Comparison of ENCODE assay signal across 25 cellular contexts in genomic region chr22:26436903-26437515, GRCh38. TPM values are rescaled to one million over a fixed set of nuclear protein-coding genes. Genes with fewer than 3 reads are reported as not detected.
DNase-seq lines count a peak whose midpoint lies in the region; ATAC-seq, FAIRE-seq and TF ChIP-seq lines count a peak whose summit lies in the region.
"Had no signal": no experiment of that assay in that cellular context is flagged by ENCODE, and none has a peak within 500 bp of the region (broad histone marks: within the 10 kb centered on the region; RNA-seq: fewer than 3 reads in every experiment).

No MANE protein-coding gene starts in this region.

- no peak for DNase-seq in activated naive CD8-positive, alpha-beta T cell treated with anti-CD3 and anti-CD28 coated beads, Interleukin-2, amount 10 ng/mL, durations not matched to agents 7 days and 5 days
- DNase-seq in activated naive CD8-positive, alpha-beta T cell treated with anti-CD3 and anti-CD28 coated beads, Interleukin-2, amount 50 U/mL, for 24 hours: no peak
- DNase-seq in bronchial epithelial cell (ENCODE audit: low read depth) (peak; percentile 28), left lung (no peak), ureter (ENCODE audit: low spot score) (peak; percentile 68), GM23338 (ENCODE audit: low spot score) (no peak), EL (no peak)
- DNase-seq: activated CD4-positive, alpha-beta memory T cell treated with anti-CD3 and anti-CD28 coated beads, Interleukin-2, amount 10 ng/mL, durations not matched to agents 7 days and 5 days; activated T-cell treated with anti-CD3 and anti-CD28 coated beads, Interleukin-2, amount 50 U/mL, for 4 hours; CD4-positive, alpha-beta T cell; DMS79; gastrocnemius medialis; mesenchymal stem cell; MM.1S; NCI-H1694; NCI-H226; nephron progenitor cell; stimulated activated CD4-positive, alpha-beta T cell treated with anti-CD3 and anti-CD28 coated beads, Interleukin-4, amount 100 ng/mL, for 4 hours; SW 1271 had no signal

- peaks cover 10% of the 10 kb centered on the region for H3K36me3 Mint-ChIP-seq in activated naive CD8-positive, alpha-beta T cell treated with anti-CD3 and anti-CD28 coated beads, Interleukin-2, amount 10 ng/mL, durations not matched to agents 7 days and 5 days
- H3K36me3 Mint-ChIP-seq in activated naive CD8-positive, alpha-beta T cell treated with anti-CD3 and anti-CD28 coated beads, Interleukin-2, amount 50 U/mL, for 24 hours (ENCODE audit: low read depth): peaks cover 12% of the 10 kb centered on the region
- peaks cover 8% of the 10 kb centered on the region; the same call in 2 of the 3 replicates for H3K36me3 Mint-ChIP-seq in GM23338 (ENCODE audit: low read depth)

- H3K4me1 ChIP-seq in left lung: peaks cover 0 to 11% of the 10 kb centered on the region in 2 donors
- H3K4me1 ChIP-seq in GM23338 (ENCODE audit: insufficient read depth): 0 out of 2 replicates have a peak, but pooled peaks cover under 1% of the 10 kb centered on the region
- H3K4me1 ChIP-seq: gastrocnemius medialis had no signal

- H3K27me3 Mint-ChIP-seq in activated naive CD8-positive, alpha-beta T cell treated with anti-CD3 and anti-CD28 coated beads, Interleukin-2, amount 10 ng/mL, durations not matched to agents 7 days and 5 days: no peaks in the 10 kb centered on the region
- no peaks in the 10 kb centered on the region for H3K27me3 Mint-ChIP-seq in activated naive CD8-positive, alpha-beta T cell treated with anti-CD3 and anti-CD28 coated beads, Interleukin-2, amount 50 U/mL, for 24 hours
- peaks cover 8% of the 10 kb centered on the region for H3K27me3 Mint-ChIP-seq in GM23338 (ENCODE audit: insufficient read depth, low read depth, poor library complexity)
- H3K27me3 Mint-ChIP-seq: activated CD4-positive, alpha-beta memory T cell treated with anti-CD3 and anti-CD28 coated beads, Interleukin-2, amount 10 ng/mL, durations not matched to agents 7 days and 5 days; CD4-positive, alpha-beta T cell; IgD-negative memory B cell had no signal

- H3K4me1 Mint-ChIP-seq in activated naive CD8-positive, alpha-beta T cell treated with anti-CD3 and anti-CD28 coated beads, Interleukin-2, amount 10 ng/mL, durations not matched to agents 7 days and 5 days: peaks cover 35% of the 10 kb centered on the region
- peaks cover 29% of the 10 kb centered on the region for H3K4me1 Mint-ChIP-seq in activated naive CD8-positive, alpha-beta T cell treated with anti-CD3 and anti-CD28 coated beads, Interleukin-2, amount 50 U/mL, for 24 hours
- peaks cover 3% of the 10 kb centered on the region for H3K4me1 Mint-ChIP-seq in GM23338

- no peaks in the 10 kb centered on the region for H3K9me2 ChIP-seq in GM23338 (ENCODE audit: insufficient read depth)

- H3K36me3 ChIP-seq in bronchial epithelial cell (ENCODE audit: control insufficient read depth, insufficient read depth, low read length): no peaks in the 10 kb centered on the region
- peaks cover 0 to 9% of the 10 kb centered on the region in 2 donors for H3K36me3 ChIP-seq in left lung
- no peaks in the 10 kb centered on the region for H3K36me3 ChIP-seq in GM23338 (ENCODE audit: insufficient read depth)
- H3K36me3 ChIP-seq: gastrocnemius medialis had no signal

- no peaks in the 10 kb centered on the region for H3F3A ChIP-seq in GM23338 (replicated peaks; ENCODE audit: low read depth)

- peaks cover 14% of the 10 kb centered on the region; the same call in 1 of the 2 replicates for H3K79me2 ChIP-seq in GM23338 (replicated peaks; ENCODE audit: insufficient read depth)

- intact Hi-C loops in left lung (cut with DNase I): no loop called here

- no peak overlapping the region for H3K4me2 ChIP-seq in GM23338

- H3K27me3 ChIP-seq in bronchial epithelial cell (ENCODE audit: control insufficient read depth, insufficient read depth, low read length) (no peaks in the 10 kb centered on the region), left lung (no peaks in the 10 kb centered on the region), GM23338 (ENCODE audit: insufficient read depth) (no peaks in the 10 kb centered on the region)

- H3K27ac Mint-ChIP-seq in activated naive CD8-positive, alpha-beta T cell treated with anti-CD3 and anti-CD28 coated beads, Interleukin-2, amount 10 ng/mL, durations not matched to agents 7 days and 5 days: peak overlapping the region; percentile 44
- no peak overlapping the region for H3K27ac Mint-ChIP-seq in activated naive CD8-positive, alpha-beta T cell treated with anti-CD3 and anti-CD28 coated beads, Interleukin-2, amount 50 U/mL, for 24 hours
- no peak overlapping the region for H3K27ac Mint-ChIP-seq in GM23338
- H3K27ac Mint-ChIP-seq: activated CD4-positive, alpha-beta memory T cell treated with anti-CD3 and anti-CD28 coated beads, Interleukin-2, amount 10 ng/mL, durations not matched to agents 7 days and 5 days; CD4-positive, alpha-beta T cell; nephron progenitor cell had no signal

- peak; percentile 55 for FAIRE-seq in bronchial epithelial cell (lab: Jason Lieb, UNC)
- FAIRE-seq: endothelial cell of umbilical vein, RCC 7860 had no signal

- POLR2A ChIA-PET in activated naive CD8-positive, alpha-beta T cell treated with anti-CD3 and anti-CD28 coated beads, Interleukin-2, amount 10 ng/mL, durations not matched to agents 7 days and 5 days (lab: Charles Lee): no interaction called here

- TF ChIP-seq CTCF in bronchial epithelial cell (IDR thresholded peaks at IDR 0.05; ENCODE audit: insufficient read depth, low read length, severe bottlenecking) (no peak), left lung (IDR thresholded peaks at IDR 0.05) (no peak), GM23338 (conservative IDR thresholded peaks at IDR 0.05; ENCODE audit: low read depth in 2 of 2) (no peak)

- no peak overlapping the region for H3K4me3 Mint-ChIP-seq in activated naive CD8-positive, alpha-beta T cell treated with anti-CD3 and anti-CD28 coated beads, Interleukin-2, amount 10 ng/mL, durations not matched to agents 7 days and 5 days
- no peak overlapping the region for H3K4me3 Mint-ChIP-seq in activated naive CD8-positive, alpha-beta T cell treated with anti-CD3 and anti-CD28 coated beads, Interleukin-2, amount 50 U/mL, for 24 hours
- H3K4me3 Mint-ChIP-seq in GM23338: no peak overlapping the region
- H3K4me3 Mint-ChIP-seq: activated CD4-positive, alpha-beta memory T cell treated with anti-CD3 and anti-CD28 coated beads, Interleukin-2, amount 10 ng/mL, durations not matched to agents 7 days and 5 days; activated T-cell treated with anti-CD3 and anti-CD28 coated beads, Interleukin-2, amount 50 U/mL, for 4 hours; CD4-positive, alpha-beta T cell; IgD-negative memory B cell; nephron progenitor cell had no signal

- H3K27ac ChIP-seq in left lung (no peak overlapping the region), GM23338 (ENCODE audit: low read depth) (no peak overlapping the region)
- H3K27ac ChIP-seq: gastrocnemius medialis, HL-60 had no signal

- peaks cover 4% of the 10 kb centered on the region for H4K20me1 ChIP-seq in GM23338 (replicated peaks; ENCODE audit: insufficient read depth)

- H3K9me3 Mint-ChIP-seq in activated naive CD8-positive, alpha-beta T cell treated with anti-CD3 and anti-CD28 coated beads, Interleukin-2, amount 10 ng/mL, durations not matched to agents 7 days and 5 days: no peaks in the 10 kb centered on the region
- H3K9me3 Mint-ChIP-seq in activated naive CD8-positive, alpha-beta T cell treated with anti-CD3 and anti-CD28 coated beads, Interleukin-2, amount 50 U/mL, for 24 hours: no peaks in the 10 kb centered on the region
- no peaks in the 10 kb centered on the region for H3K9me3 Mint-ChIP-seq in GM23338
- H3K9me3 Mint-ChIP-seq: activated CD4-positive, alpha-beta memory T cell treated with anti-CD3 and anti-CD28 coated beads, Interleukin-2, amount 10 ng/mL, durations not matched to agents 7 days and 5 days; activated naive CD4-positive, alpha-beta T cell treated with anti-CD3 and anti-CD28 coated beads, Interleukin-2, amount 50 U/mL, for 72 hours; activated T-cell treated with anti-CD3 and anti-CD28 coated beads, Interleukin-2, amount 50 U/mL, for 4 hours; CD4-positive, alpha-beta T cell; IgD-negative memory B cell; nephron progenitor cell had no signal

- no peaks in the 10 kb centered on the region for H3K9me3 ChIP-seq in left lung
- H3K9me3 ChIP-seq: gastrocnemius medialis had no signal

- H2AFZ ChIP-seq in GM23338: no peak overlapping the region

- ATAC-seq in activated naive CD8-positive, alpha-beta T cell treated with anti-CD3 and anti-CD28 coated beads, Interleukin-2, amount 10 ng/mL, durations not matched to agents 7 days and 5 days (ENCODE audit: low read depth): no peak
- no peak for ATAC-seq in activated naive CD8-positive, alpha-beta T cell treated with anti-CD3 and anti-CD28 coated beads, Interleukin-2, amount 50 U/mL, for 24 hours
- ATAC-seq in left lung: peak; percentile 61
- ATAC-seq in GM19397 (IDR thresholded peaks at IDR 0.05; ENCODE audit: unreplicated experiment): no peak
- no peak for ATAC-seq in GM23338
- ATAC-seq: activated naive CD4-positive, alpha-beta T cell treated with anti-CD3 and anti-CD28 coated beads, Interleukin-2, amount 50 U/mL, for 72 hours; activated T-cell treated with anti-CD3 and anti-CD28 coated beads, Interleukin-2, amount 50 U/mL, for 4 hours; gastrocnemius medialis had no signal

- H3K4me3 ChIP-seq in bronchial epithelial cell (ENCODE audit: low read depth, low read length): no peak overlapping the region
- H3K4me3 ChIP-seq in left lung: no peak overlapping the region
- no peak overlapping the region for H3K4me3 ChIP-seq in GM23338
- H3K4me3 ChIP-seq: gastrocnemius medialis had no signal

TF ChIP-seq in GM23338, 12 proteins besides CTCF, POLR2A, EP300 and RAD21 (continues in another document):
- TF ChIP-seq POLR2AphosphoS5 (IDR thresholded peaks at IDR 0.05; ENCODE audit: low read depth) (no peak), STAT1 (IDR thresholded peaks at IDR 0.05; ENCODE audit: unreplicated experiment) (no peak)

RNA-seq across cellular contexts. Expression of gene ASPHD2, which starts 7.9 kb away (rescaled TPM):
- total RNA-seq in activated naive CD8-positive, alpha-beta T cell treated with anti-CD3 and anti-CD28 coated beads, Interleukin-2, amount 10 ng/mL, durations not matched to agents 7 days and 5 days: 1 to 10 TPM; 9.0 to 9.3 TPM
- total RNA-seq in bronchial epithelial cell (3.4 and 3.8 TPM in 2 replicates), left lung (1 to 10 TPM; 1.3 to 2.1 TPM), ureter (1.4 TPM)
- total RNA-seq in GM23338 (2014; rRNA removed; shearing (Covaris generic)): 9.3 and 10.0 TPM in 2 replicates
- polyA plus RNA-seq in GM23338 (2016; fragmentation: Nextera tagmentation; extraction: Ambion mirVana): 6.0 and 8.3 TPM in 2 replicates

RNA-seq across cellular contexts. Expression of gene HPS4, which starts 46.6 kb away (rescaled TPM):
- total RNA-seq in activated naive CD8-positive, alpha-beta T cell treated with anti-CD3 and anti-CD28 coated beads, Interleukin-2, amount 10 ng/mL, durations not matched to agents 7 days and 5 days: 10 to 100 TPM; 42.6 to 48.2 TPM
- total RNA-seq in bronchial epithelial cell (28.3 and 29.5 TPM in 2 replicates), left lung (10 to 100 TPM; 25.4 to 30.1 TPM), ureter (49.8 TPM)
- 36.9 and 49.4 TPM in 2 replicates for total RNA-seq in GM23338 (2014; rRNA removed; shearing (Covaris generic))
- polyA plus RNA-seq in GM23338 (2016; fragmentation: Nextera tagmentation; extraction: Ambion mirVana): 17.8 and 20.3 TPM in 2 replicates

RNA-seq across cellular contexts. Expression of gene SRRD, which starts 46.7 kb away (rescaled TPM):
- total RNA-seq in activated naive CD8-positive, alpha-beta T cell treated with anti-CD3 and anti-CD28 coated beads, Interleukin-2, amount 10 ng/mL, durations not matched to agents 7 days and 5 days: 10 to 100 TPM; 18.9 to 19.2 TPM
- 13.3 and 26.6 TPM in 2 replicates for total RNA-seq in bronchial epithelial cell
- 10 to 100 TPM; 18.5 to 19.2 TPM for total RNA-seq in left lung
- total RNA-seq in ureter: 24.6 TPM
- total RNA-seq in GM23338 (2014; rRNA removed; shearing (Covaris generic)): 17.8 and 34.4 TPM in 2 replicates
- 17.8 and 23.2 TPM in 2 replicates for polyA plus RNA-seq in GM23338 (2016; fragmentation: Nextera tagmentation; extraction: Ambion mirVana)

Comparison
In these comparisons a context has a peak if more than half of its experiments do, and no peak if none do; other contexts are left out.
1. DNase-seq: peak in bronchial epithelial cell (single experiment) and ureter (single experiment); none in activated naive CD8-positive, alpha-beta T cell treated with anti-CD3 and anti-CD28 coated beads, Interleukin-2, amount 10 ng/mL, durations not matched to agents 7 days and 5 days (single experiment), activated naive CD8-positive, alpha-beta T cell treated with anti-CD3 and anti-CD28 coated beads, Interleukin-2, amount 50 U/mL, for 24 hours (single experiment), left lung (0 of 2), GM23338 (single experiment) and EL (single experiment).